12 cellular contexts compared by ENCODE assay signal in genomic region chr9:107784235-107784958, GRCh38.
DNase-seq lines count a peak whose midpoint lies in the region; ATAC-seq, FAIRE-seq and TF ChIP-seq lines count a peak whose summit lies in the region.
"Had no signal": no experiment of that assay in that cellular context is flagged by ENCODE, and none has a peak within 500 bp of the region (broad histone marks: within the 10 kb centered on the region; RNA-seq: fewer than 3 reads in every experiment).

No MANE protein-coding gene starts in this region.

- H3K4me3 ChIP-seq in SJCRH30 (peak overlapping the region; percentile 11), fibroblast of pulmonary artery (replicated peaks; ENCODE audit: low read depth, low read length) (no peak overlapping the region), osteoblast (ENCODE audit: insufficient read depth, low read length) (no peak overlapping the region)

- no peak for TF ChIP-seq POLR2A in GM12892 (IDR thresholded peaks at IDR 0.05; ENCODE audit: low read depth, low read length)

- no peak for ATAC-seq in GM21447 (IDR thresholded peaks at IDR 0.05; ENCODE audit: unreplicated experiment)

- TF ChIP-seq CTCF in fibroblast of pulmonary artery (IDR thresholded peaks at IDR 0.05; ENCODE audit: low read length, missing control alignments) (no peak), osteoblast (IDR thresholded peaks at IDR 0.05; ENCODE audit: extremely low read depth, low read depth, low read length) (no peak)

- H2AFZ ChIP-seq in osteoblast (ENCODE audit: low read length), result peak overlapping the region; percentile 35

- DNase-seq in ELF-1 (ENCODE audit: low read depth, low spot score), result peak; percentile 56
- DNase-seq in SJCRH30, result peak; percentile 73 to 84
- peak; percentile 91 for DNase-seq in fibroblast of pulmonary artery (ENCODE audit: low read depth)
- DNase-seq in osteoblast (ENCODE audit: insufficient read length, low spot score, missing footprints), result peak; percentile 78
- no peak for DNase-seq in GM12892 (ENCODE audit: insufficient read length)
- no peak for DNase-seq in NCI-H1092 treated with DMSO at 0.1 percent for 48 hours (lab: John Stamatoyannopoulos, UW)
- no peak for DNase-seq in pons (ENCODE audit: low spot score)
- DNase-seq: DND-41; NCI-H524 treated with DMSO at 0.1 percent for 48 hours; stimulated activated CD4-positive, alpha-beta T cell treated with anti-CD3 and anti-CD28 coated beads, Interleukin-2, amount 100 ng/mL, for 48 hours; WERI-Rb-1 had no signal

- no peak for FAIRE-seq in GM12892 (lab: Jason Lieb, UNC)

- H3K4me1 ChIP-seq in SJCRH30 (peaks cover 20% of the 10 kb centered on the region), osteoblast (ENCODE audit: insufficient read depth, low read length) (peaks cover 22% of the 10 kb centered on the region)

- H3K36me3 ChIP-seq in SJCRH30 (no peaks in the 10 kb centered on the region), osteoblast (ENCODE audit: insufficient read depth, low read length) (no peaks in the 10 kb centered on the region)
- H3K36me3 ChIP-seq: WERI-Rb-1 had no signal

- no peaks in the 10 kb centered on the region for H3K79me2 ChIP-seq in osteoblast (ENCODE audit: insufficient read depth, low read length)

- H3K4me2 ChIP-seq in osteoblast (ENCODE audit: insufficient read depth, low read length), result no peak overlapping the region

- H3K27me3 ChIP-seq in SJCRH30 (no peaks in the 10 kb centered on the region), osteoblast (ENCODE audit: insufficient read depth, low read length) (no peaks in the 10 kb centered on the region)

- H4K20me1 ChIP-seq in osteoblast (ENCODE audit: insufficient read depth, low read length), result no peaks in the 10 kb centered on the region

- no peaks in the 10 kb centered on the region; the same call in 1 of the 2 replicates for H3K9me3 ChIP-seq in SJCRH30 (replicated peaks)
- no peaks in the 10 kb centered on the region for H3K9me3 ChIP-seq in osteoblast (ENCODE audit: low read depth, low read length)

- H3K27ac ChIP-seq in SJCRH30 (peak overlapping the region; percentile 55), osteoblast (ENCODE audit: low read depth, low read length) (peak overlapping the region; percentile 8)
- H3K27ac ChIP-seq: WERI-Rb-1 had no signal

Comparison
In these comparisons a context has a peak if more than half of its experiments do, and no peak if none do; other contexts are left out.
1. DNase-seq: peak in ELF-1 (single experiment), SJCRH30 (2 of 2), fibroblast of pulmonary artery (single experiment) and osteoblast (single experiment); none in GM12892 (single experiment), NCI-H1092 treated with DMSO at 0.1 percent for 48 hours (single experiment) and pons (single experiment).